ENCODE assay signal across 8 cellular contexts in genomic region chr16:80084614-80085013, GRCh38.
DNase-seq lines count a peak whose midpoint lies in the region; ATAC-seq and TF ChIP-seq lines count a peak whose summit lies in the region.

No MANE protein-coding gene starts in this region.

- intact Hi-C loops in activated CD8-positive, alpha-beta T cell treated with anti-CD3 and anti-CD28 coated beads for 36 hours (cut with micrococcal nuclease): no loop called here

- POLR2A ChIA-PET in activated CD8-positive, alpha-beta T cell treated with anti-CD3 and anti-CD28 coated beads for 36 hours (lab: Charles Lee): no interaction called here
- POLR2A ChIA-PET in activated CD8-positive, alpha-beta T cell treated with anti-CD3 and anti-CD28 coated beads, Interleukin-2, amount 10 ng/mL, durations not matched to agents 7 days and 5 days (lab: Charles Lee): no interaction called here

- H3K27me3 Mint-ChIP-seq in activated CD8-positive, alpha-beta T cell treated with anti-CD3 and anti-CD28 coated beads for 36 hours: no peaks in the 10 kb centered on the region
- H3K27me3 Mint-ChIP-seq in activated CD8-positive, alpha-beta T cell treated with anti-CD3 and anti-CD28 coated beads, Interleukin-2, amount 10 ng/mL, durations not matched to agents 7 days and 5 days (ENCODE audit: low read depth): no peaks in the 10 kb centered on the region

- no peak overlapping the region for H3K27ac Mint-ChIP-seq in activated CD8-positive, alpha-beta T cell treated with anti-CD3 and anti-CD28 coated beads for 36 hours
- no peak overlapping the region for H3K27ac Mint-ChIP-seq in activated CD8-positive, alpha-beta T cell treated with anti-CD3 and anti-CD28 coated beads, Interleukin-2, amount 10 ng/mL, durations not matched to agents 7 days and 5 days

- peak; percentile 13 for DNase-seq in activated CD8-positive, alpha-beta T cell treated with anti-CD3 and anti-CD28 coated beads for 36 hours
- no peak for DNase-seq in activated CD8-positive, alpha-beta T cell treated with anti-CD3 and anti-CD28 coated beads, Interleukin-2, amount 10 ng/mL, durations not matched to agents 7 days and 5 days
- DNase-seq in OCI-M1 (lab: John Stamatoyannopoulos, UW): peak; percentile 27
- peak; percentile 57 for DNase-seq in myocyte (ENCODE audit: low read depth)
- no peak for DNase-seq in KBM-7

- no peaks in the 10 kb centered on the region for H3K9me3 Mint-ChIP-seq in activated CD8-positive, alpha-beta T cell treated with anti-CD3 and anti-CD28 coated beads for 36 hours
- no peaks in the 10 kb centered on the region for H3K9me3 Mint-ChIP-seq in activated CD8-positive, alpha-beta T cell treated with anti-CD3 and anti-CD28 coated beads, Interleukin-2, amount 10 ng/mL, durations not matched to agents 7 days and 5 days (ENCODE audit: insufficient read depth)

- no peak overlapping the region for H3K4me3 Mint-ChIP-seq in activated CD8-positive, alpha-beta T cell treated with anti-CD3 and anti-CD28 coated beads for 36 hours
- H3K4me3 Mint-ChIP-seq in activated CD8-positive, alpha-beta T cell treated with anti-CD3 and anti-CD28 coated beads, Interleukin-2, amount 10 ng/mL, durations not matched to agents 7 days and 5 days: no peak overlapping the region

- CTCF ChIA-PET in activated CD8-positive, alpha-beta T cell treated with anti-CD3 and anti-CD28 coated beads for 36 hours (lab: Charles Lee): interaction anchor here (1.0 to 1.3 kb wide), 2 partner anchors 9 to 382 kb away, joined by 3 read pairs; no protein-coding TSS in a partner anchor
- CTCF ChIA-PET in activated CD8-positive, alpha-beta T cell treated with anti-CD3 and anti-CD28 coated beads, Interleukin-2, amount 10 ng/mL, durations not matched to agents 7 days and 5 days (lab: Charles Lee): no interaction called here

- peak; percentile 39 for ATAC-seq in activated CD8-positive, alpha-beta T cell treated with anti-CD3 and anti-CD28 coated beads for 36 hours
- no peak for ATAC-seq in activated CD8-positive, alpha-beta T cell treated with anti-CD3 and anti-CD28 coated beads, Interleukin-2, amount 10 ng/mL, durations not matched to agents 7 days and 5 days
- ATAC-seq in esophagus mucosa (peak; percentile 87), GM19351 (IDR thresholded peaks at IDR 0.05; ENCODE audit: unreplicated experiment) (no peak), HG02885 (IDR thresholded peaks at IDR 0.05; ENCODE audit: poor library complexity, unreplicated experiment) (no peak)

- no peaks in the 10 kb centered on the region for H3K4me1 Mint-ChIP-seq in activated CD8-positive, alpha-beta T cell treated with anti-CD3 and anti-CD28 coated beads for 36 hours (ENCODE audit: low read depth)
- H3K4me1 Mint-ChIP-seq in activated CD8-positive, alpha-beta T cell treated with anti-CD3 and anti-CD28 coated beads, Interleukin-2, amount 10 ng/mL, durations not matched to agents 7 days and 5 days (ENCODE audit: low read depth): no peaks in the 10 kb centered on the region

- no peak for TF ChIP-seq CTCF in activated CD8-positive, alpha-beta T cell treated with anti-CD3 and anti-CD28 coated beads for 36 hours (IDR thresholded peaks at IDR 0.05)

- no peaks in the 10 kb centered on the region for H3K36me3 Mint-ChIP-seq in activated CD8-positive, alpha-beta T cell treated with anti-CD3 and anti-CD28 coated beads for 36 hours (ENCODE audit: low read depth)
- H3K36me3 Mint-ChIP-seq in activated CD8-positive, alpha-beta T cell treated with anti-CD3 and anti-CD28 coated beads, Interleukin-2, amount 10 ng/mL, durations not matched to agents 7 days and 5 days (ENCODE audit: low read depth): no peaks in the 10 kb centered on the region

- in situ Hi-C loops in KBM-7 (cut with MboI; ENCODE audit: low pct_unique_long_range_greater_than_20kb, low sequenced_read_pairs): no loop called here

Comparison
In these comparisons a context has a peak if more than half of its experiments do, and no peak if none do; other contexts are left out.
1. ATAC-seq: peak in activated CD8-positive, alpha-beta T cell treated with anti-CD3 and anti-CD28 coated beads for 36 hours (single experiment) and esophagus mucosa (single experiment); none in activated CD8-positive, alpha-beta T cell treated with anti-CD3 and anti-CD28 coated beads, Interleukin-2, amount 10 ng/mL, durations not matched to agents 7 days and 5 days (single experiment), GM19351 (single experiment) and HG02885 (single experiment).
2. DNase-seq: peak in activated CD8-positive, alpha-beta T cell treated with anti-CD3 and anti-CD28 coated beads for 36 hours (single experiment), OCI-M1 (single experiment) and myocyte (single experiment); none in activated CD8-positive, alpha-beta T cell treated with anti-CD3 and anti-CD28 coated beads, Interleukin-2, amount 10 ng/mL, durations not matched to agents 7 days and 5 days (single experiment) and KBM-7 (single experiment).